20 cellular contexts compared by ENCODE assay signal in genomic region chr13:73844986-73845385, GRCh38.
"Had no signal": no experiment of that assay in that cellular context is flagged by ENCODE, and none has a peak within 500 bp of the region (broad histone marks: within the 10 kb centered on the region; RNA-seq: fewer than 3 reads in every experiment).

No MANE protein-coding gene starts in this region.

- H3K9me3 ChIP-seq: breast epithelium, prostate gland had no signal

- H3K4me1 ChIP-seq: breast epithelium, prostate gland had no signal

- ATAC-seq: activated CD8-positive, alpha-beta T cell treated with anti-CD3 and anti-CD28 coated beads, Interleukin-2, amount 10 ng/mL, durations not matched to agents 7 days and 5 days; right cardiac atrium had no signal

- H3K4me3 ChIP-seq: breast epithelium, prostate gland had no signal

- H3K27me3 ChIP-seq: breast epithelium had no signal

- DNase-seq: activated CD4-positive, alpha-beta T cell treated with anti-CD3 and anti-CD28 coated beads for 48 hours; activated CD8-positive, alpha-beta memory T cell treated with anti-CD3 and anti-CD28 coated beads, Interleukin-2, amount 50 U/mL, for 4 hours; activated CD8-positive, alpha-beta T cell treated with anti-CD3 and anti-CD28 coated beads, Interleukin-2, amount 10 ng/mL, durations not matched to agents 7 days and 5 days; activated gamma-delta T cell; activated T-cell treated with anti-CD3 and anti-CD28 coated beads, Interleukin-2, amount 50 U/mL, for 48 hours; hypothalamus; mesendoderm; nephron progenitor cell; occipital lobe; right cardiac atrium; small intestine; stimulated activated CD4-positive, alpha-beta T cell treated with anti-CD3 and anti-CD28 coated beads, Interleukin-4, amount 100 ng/mL, for 4 hours; stimulated activated CD8-positive, alpha-beta memory T cell treated with anti-CD3 and anti-CD28 coated beads, Interleukin-4, amount 100 ng/mL, for 48 hours; stimulated activated naive CD4-positive, alpha-beta T cell treated with Interleukin-2 at 50 U/mL for 16 hours; T-helper 2 cell; trophoblast cell had no signal

- H3K36me3 ChIP-seq: breast epithelium, prostate gland had no signal

- H3K4me3 Mint-ChIP-seq: activated CD8-positive, alpha-beta T cell treated with anti-CD3 and anti-CD28 coated beads, Interleukin-2, amount 10 ng/mL, durations not matched to agents 7 days and 5 days; activated naive CD8-positive, alpha-beta T cell; nephron progenitor cell had no signal

- H3K27ac ChIP-seq: breast epithelium, epithelial cell of prostate, prostate gland had no signal

- H3K27me3 Mint-ChIP-seq: activated naive CD8-positive, alpha-beta T cell had no signal

- H3K27ac Mint-ChIP-seq: activated CD8-positive, alpha-beta T cell treated with anti-CD3 and anti-CD28 coated beads, Interleukin-2, amount 10 ng/mL, durations not matched to agents 7 days and 5 days; activated naive CD8-positive, alpha-beta T cell; nephron progenitor cell had no signal

- H3K9me3 Mint-ChIP-seq: nephron progenitor cell had no signal
